8 cellular contexts compared by ENCODE assay signal in the genomic region with DNA sequence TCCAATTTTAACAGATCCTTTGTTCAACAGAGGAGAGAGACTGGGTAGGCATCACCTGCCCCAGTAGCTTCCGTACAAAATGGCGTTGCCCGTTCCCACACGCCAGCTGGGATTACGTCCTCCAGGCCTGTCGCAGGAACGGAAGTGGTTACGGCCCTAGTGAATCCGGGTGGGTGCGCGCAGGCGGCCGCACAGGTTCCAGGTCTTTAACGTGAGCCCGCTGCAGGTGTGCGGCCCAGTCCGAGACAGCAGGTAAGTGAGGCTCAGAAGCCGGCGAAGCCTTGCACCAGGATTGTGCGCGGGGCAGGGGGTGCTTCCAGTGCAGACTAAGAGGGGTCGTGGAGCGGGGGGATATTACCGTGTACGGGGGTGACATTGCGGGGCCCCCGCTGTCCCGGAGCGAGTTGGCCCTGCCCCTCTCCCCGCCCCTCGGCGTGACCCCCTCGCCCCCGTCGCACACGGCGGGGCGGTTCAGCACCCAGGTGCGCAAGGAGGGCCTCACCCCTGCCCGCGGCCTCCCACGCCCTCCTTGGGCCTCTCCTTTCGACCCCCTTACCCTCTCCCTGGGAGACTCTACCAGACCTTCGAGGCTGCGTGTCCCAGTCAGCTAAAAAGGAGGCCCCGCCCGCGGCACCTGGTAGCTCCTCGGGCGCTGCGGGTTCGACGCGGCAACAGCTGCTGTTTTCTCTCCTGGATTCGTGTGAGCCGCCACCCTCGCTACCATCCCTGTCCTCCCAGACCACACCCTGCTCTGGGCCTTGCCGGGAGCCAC. TPM values are rescaled to one million over a fixed set of nuclear protein-coding genes. Genes with fewer than 3 reads are reported as not detected.
DNase-seq lines count a peak whose midpoint lies in the region; ATAC-seq and TF ChIP-seq lines count a peak whose summit lies in the region.

A gene with protein sequence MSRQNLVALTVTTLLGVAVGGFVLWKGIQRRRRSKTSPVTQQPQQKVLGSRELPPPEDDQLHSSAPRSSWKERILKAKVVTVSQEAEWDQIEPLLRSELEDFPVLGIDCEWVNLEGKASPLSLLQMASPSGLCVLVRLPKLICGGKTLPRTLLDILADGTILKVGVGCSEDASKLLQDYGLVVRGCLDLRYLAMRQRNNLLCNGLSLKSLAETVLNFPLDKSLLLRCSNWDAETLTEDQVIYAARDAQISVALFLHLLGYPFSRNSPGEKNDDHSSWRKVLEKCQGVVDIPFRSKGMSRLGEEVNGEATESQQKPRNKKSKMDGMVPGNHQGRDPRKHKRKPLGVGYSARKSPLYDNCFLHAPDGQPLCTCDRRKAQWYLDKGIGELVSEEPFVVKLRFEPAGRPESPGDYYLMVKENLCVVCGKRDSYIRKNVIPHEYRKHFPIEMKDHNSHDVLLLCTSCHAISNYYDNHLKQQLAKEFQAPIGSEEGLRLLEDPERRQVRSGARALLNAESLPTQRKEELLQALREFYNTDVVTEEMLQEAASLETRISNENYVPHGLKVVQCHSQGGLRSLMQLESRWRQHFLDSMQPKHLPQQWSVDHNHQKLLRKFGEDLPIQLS (plus strand): TSS at position 159 of the 772 bp plus-strand sequence. CDS start 17,973 bp downstream, outside the sequence.

- H3K9me3 Mint-ChIP-seq in activated naive CD4-positive, alpha-beta T cell treated with anti-CD3 and anti-CD28 coated beads for 36 hours = no peaks in the 10 kb centered on the region

- H4K20me1 ChIP-seq in DND-41 (ENCODE audit: insufficient read depth, low read length) (no peaks in the 10 kb centered on the region), GM23248 (ENCODE audit: insufficient read depth) (no peaks in the 10 kb centered on the region)

- in situ Hi-C loops in GM23248 (cut with MboI) = no loop called here

- H2BK120ac ChIP-seq in neuronal stem cell (ENCODE audit: low read depth, low read length) = peak within 1 kb of the TSS; percentile 19

- H3K27ac ChIP-seq in DND-41 (ENCODE audit: low read length) = peak within 1 kb of the TSS; percentile 42
- H3K27ac ChIP-seq in GM23248 = no peak within 1 kb of the TSS
- peak within 1 kb of the TSS; percentile 50 for H3K27ac ChIP-seq in SJCRH30
- H3K27ac ChIP-seq in gastroesophageal sphincter = peak within 1 kb of the TSS; percentile 21 to 89 (median 82)
- H3K27ac ChIP-seq in neuronal stem cell (replicated peaks; ENCODE audit: low read length) = no peak within 1 kb of the TSS

- ATAC-seq in DND-41 (ENCODE audit: insufficient read depth, low read depth) (peak; percentile 91), gastroesophageal sphincter (peak; percentile 99)

- H3K14ac ChIP-seq in neuronal stem cell (ENCODE audit: low read length) = peak within 1 kb of the TSS; percentile 47

- H3K18ac ChIP-seq in neuronal stem cell (ENCODE audit: low read length) = peak within 1 kb of the TSS; percentile 96

- peak within 1 kb of the TSS; percentile 79 for H2BK5ac ChIP-seq in neuronal stem cell (ENCODE audit: low read length)

- H3K4me3 Mint-ChIP-seq in activated naive CD4-positive, alpha-beta T cell treated with anti-CD3 and anti-CD28 coated beads for 36 hours = peak within 1 kb of the TSS; percentile 93

- WGBS in GM23248 (ENCODE audit: low coverage in 1 of 2, low lambda C conversion rate in 2 of 2, missing lambda C conversion rate in 2 of 2), 2 experiments = 1 to 2% methylated on average over 33 to 57 of the region's 58 CpGs
- WGBS in gastroesophageal sphincter (ENCODE audit: low coverage in 1 of 2), 2 donors = 0% methylated on average over 16 to 17 of the region's 58 CpGs
- WGBS in neuronal stem cell (ENCODE audit: extremely low coverage in 2 of 2, insufficient read length in 2 of 2, insufficient replicate concordance in 1 of 2), 2 donors = no CpG with 5 or more reads among the region's 58 CpGs

- TF ChIP-seq CTCF in DND-41 (IDR thresholded peaks at IDR 0.05; ENCODE audit: borderline replicate concordance, extremely low read depth, low read length, poor library complexity, severe bottlenecking) (no peak), LNCaP clone FGC (IDR thresholded peaks at IDR 0.05; ENCODE audit: control insufficient read depth, extremely low read depth, insufficient read depth) (no peak), gastroesophageal sphincter (IDR thresholded peaks at IDR 0.05) (no peak), subcutaneous adipose tissue (IDR thresholded peaks at IDR 0.05; ENCODE audit: low read depth) (no peak)

- H3K27me3 ChIP-seq in DND-41 (ENCODE audit: insufficient read depth, low read length, poor library complexity) = peaks cover 13% of the 10 kb centered on the region
- no peaks in the 10 kb centered on the region for H3K27me3 ChIP-seq in GM23248 (replicated peaks; ENCODE audit: insufficient read depth)
- H3K27me3 ChIP-seq in SJCRH30 = no peaks in the 10 kb centered on the region
- no peaks in the 10 kb centered on the region for H3K27me3 ChIP-seq in gastroesophageal sphincter
- H3K27me3 ChIP-seq in neuronal stem cell (ENCODE audit: control insufficient read depth in 3 of 3, insufficient read depth in 3 of 3, low read depth in 1 of 3, low read length in 3 of 3) = no peaks in the 10 kb centered on the region

- peaks cover 23% of the 10 kb centered on the region for H3K4me1 Mint-ChIP-seq in activated naive CD4-positive, alpha-beta T cell treated with anti-CD3 and anti-CD28 coated beads for 36 hours (ENCODE audit: low read depth)

- H3K27ac Mint-ChIP-seq in activated naive CD4-positive, alpha-beta T cell treated with anti-CD3 and anti-CD28 coated beads for 36 hours = peak within 1 kb of the TSS; percentile 76

- H2AK5ac ChIP-seq in neuronal stem cell (ENCODE audit: low read depth, low read length) = no peak within 1 kb of the TSS

- no peak within 1 kb of the TSS for H4K91ac ChIP-seq in neuronal stem cell (ENCODE audit: low read depth, low read length, poor library complexity)

- H3K4me3 ChIP-seq in DND-41 (ENCODE audit: low read depth in 1 of 2, low read length in 2 of 2) = peak within 1 kb of the TSS; percentile 47 to 78; a peak in 3 of 4 replicates
- peak within 1 kb of the TSS; percentile 86 for H3K4me3 ChIP-seq in GM23248
- peak within 1 kb of the TSS; percentile 72 for H3K4me3 ChIP-seq in LNCaP clone FGC (ENCODE audit: low read depth, low read length)
- peak within 1 kb of the TSS; percentile 74 for H3K4me3 ChIP-seq in SJCRH30
- peak within 1 kb of the TSS; percentile 73 to 96 for H3K4me3 ChIP-seq in gastroesophageal sphincter
- peak within 1 kb of the TSS; percentile 91 to 99 for H3K4me3 ChIP-seq in neuronal stem cell (ENCODE audit: low read length in 2 of 2)

- no peak within 1 kb of the TSS for H2BK12ac ChIP-seq in neuronal stem cell (ENCODE audit: low read length)

- DNase-seq in DND-41 (peak; percentile 82), GM23248 (peak; percentile 86), LNCaP clone FGC (ENCODE audit: low read depth) (peak; percentile 92), SJCRH30 (peak; percentile 85 to 89), neuronal stem cell (ENCODE audit: low spot score) (peak; percentile 68)
- peak; percentile 91 for DNase-seq in activated naive CD4-positive, alpha-beta T cell treated with anti-CD3 and anti-CD28 coated beads for 36 hours

- H3K79me2 ChIP-seq in DND-41 (ENCODE audit: insufficient read depth, low read length) = no peaks in the 10 kb centered on the region
- peaks cover 35% of the 10 kb centered on the region for H3K79me2 ChIP-seq in GM23248 (ENCODE audit: insufficient read depth)

- no peaks in the 10 kb centered on the region for H3K27me3 Mint-ChIP-seq in activated naive CD4-positive, alpha-beta T cell treated with anti-CD3 and anti-CD28 coated beads for 36 hours (ENCODE audit: low read depth)

- TF ChIP-seq POLR2A in gastroesophageal sphincter (IDR thresholded peaks at IDR 0.05) = peak in 1 of 2 donors; percentile 29

- H2AFZ ChIP-seq in DND-41 (ENCODE audit: low read depth, low read length) (peak within 1 kb of the TSS; percentile 91), GM23248 (peak within 1 kb of the TSS; percentile 97), neuronal stem cell (ENCODE audit: low read length) (peak within 1 kb of the TSS; percentile 98)

- H3K79me1 ChIP-seq in neuronal stem cell (ENCODE audit: low read depth, low read length) = no peaks in the 10 kb centered on the region

- H4K8ac ChIP-seq in neuronal stem cell (ENCODE audit: low read depth, low read length) = peak within 1 kb of the TSS; percentile 6

- H3K9ac ChIP-seq in DND-41 (ENCODE audit: low read depth, low read length) = peak within 1 kb of the TSS; percentile 61
- H3K9ac ChIP-seq in GM23248 = peak within 1 kb of the TSS; percentile 86
- H3K9ac ChIP-seq in neuronal stem cell (ENCODE audit: low read depth, low read length, poor library complexity) = peak within 1 kb of the TSS; percentile 84

- no peak within 1 kb of the TSS for H3K4ac ChIP-seq in neuronal stem cell (ENCODE audit: low read length)

- CTCF ChIA-PET in activated naive CD4-positive, alpha-beta T cell treated with anti-CD3 and anti-CD28 coated beads for 36 hours (lab: Charles Lee) = interaction anchor here (1.2 to 2.0 kb wide), 3 partner anchors 41 to 62 kb away, joined by 3 to 11 read pairs (median 6); no protein-coding TSS in a partner anchor

- intact Hi-C loops in activated naive CD4-positive, alpha-beta T cell treated with anti-CD3 and anti-CD28 coated beads for 36 hours (cut with micrococcal nuclease) = loop anchor here (1.0 to 10.0 kb wide), 5 partner anchors 38 to 1374 kb away; a partner anchor contains a TSS

- TF ChIP-seq EP300 in gastroesophageal sphincter (IDR thresholded peaks at IDR 0.05) = no peak

- H3K4me1 ChIP-seq in DND-41 (ENCODE audit: insufficient read depth, low read length) = peaks cover 27% of the 10 kb centered on the region; the same call in 1 of the 2 replicates
- H3K4me1 ChIP-seq in GM23248 (ENCODE audit: insufficient read depth) = peaks cover 7% of the 10 kb centered on the region; the same call in 1 of the 2 replicates
- no peaks in the 10 kb centered on the region for H3K4me1 ChIP-seq in SJCRH30
- peaks cover 0 to 22% (median 0%) of the 10 kb centered on the region in 3 donors for H3K4me1 ChIP-seq in gastroesophageal sphincter
- no peaks in the 10 kb centered on the region for H3K4me1 ChIP-seq in neuronal stem cell (ENCODE audit: control insufficient read depth in 2 of 2, insufficient read depth in 1 of 2, low read depth in 1 of 2, low read length in 2 of 2)

- H3K9me2 ChIP-seq in GM23248 (ENCODE audit: insufficient read depth) = no peaks in the 10 kb centered on the region

- H3K36me3 Mint-ChIP-seq in activated naive CD4-positive, alpha-beta T cell treated with anti-CD3 and anti-CD28 coated beads for 36 hours (ENCODE audit: low read depth) = no peaks in the 10 kb centered on the region

- H2BK15ac ChIP-seq in neuronal stem cell (ENCODE audit: low read length) = peak within 1 kb of the TSS; percentile 71

- H3K4me2 ChIP-seq in DND-41 (ENCODE audit: insufficient read depth, low read length) (peak within 1 kb of the TSS; percentile 74), GM23248 (ENCODE audit: unreplicated experiment) (peak within 1 kb of the TSS; percentile 76), neuronal stem cell (ENCODE audit: insufficient read depth, low read length, poor library complexity, severe bottlenecking) (peak within 1 kb of the TSS; percentile 78)

- peak within 1 kb of the TSS; percentile 67 for H3K23ac ChIP-seq in neuronal stem cell (ENCODE audit: low read depth, low read length, poor library complexity)

- peaks cover 5% of the 10 kb centered on the region; the same call in 1 of the 2 replicates for H3F3A ChIP-seq in GM23248 (ENCODE audit: insufficient read depth)

- H3K9me3 ChIP-seq in DND-41 (ENCODE audit: insufficient read depth, low read length, severe bottlenecking) = no peaks in the 10 kb centered on the region
- no peaks in the 10 kb centered on the region for H3K9me3 ChIP-seq in GM23248 (ENCODE audit: low read depth)
- H3K9me3 ChIP-seq in SJCRH30 (replicated peaks) = no peaks in the 10 kb centered on the region
- H3K9me3 ChIP-seq in gastroesophageal sphincter = no peaks in the 10 kb centered on the region
- no peaks in the 10 kb centered on the region for H3K9me3 ChIP-seq in neuronal stem cell (replicated peaks in 1 of 2; ENCODE audit: control insufficient read depth in 2 of 2, insufficient read depth in 1 of 2, low read depth in 1 of 2, low read length in 2 of 2)

- no peaks in the 10 kb centered on the region for H3K36me3 ChIP-seq in DND-41 (ENCODE audit: insufficient read depth, low read length)
- no peaks in the 10 kb centered on the region for H3K36me3 ChIP-seq in GM23248 (ENCODE audit: low read depth)
- H3K36me3 ChIP-seq in SJCRH30 = no peaks in the 10 kb centered on the region
- no peaks in the 10 kb centered on the region for H3K36me3 ChIP-seq in gastroesophageal sphincter
- H3K36me3 ChIP-seq in neuronal stem cell (replicated peaks in 1 of 2; ENCODE audit: control insufficient read depth in 2 of 2, insufficient read depth in 2 of 2, low read length in 2 of 2) = no peaks in the 10 kb centered on the region

RNA-seq across cellular contexts. Expression of the gene that starts here (rescaled TPM):
- total RNA-seq in GM23248 (2014; rRNA removed; shearing (Covaris generic)) = 10.9 and 17.3 TPM in 2 replicates
- polyA plus RNA-seq in GM23248 (2016; fragmentation: Nextera tagmentation; extraction: Ambion mirVana) = 19.6 and 20.1 TPM in 2 replicates
- total RNA-seq in SJCRH30 (2014; rRNA removed; shearing (Covaris generic)) = 9.8 and 10.0 TPM in 2 replicates
- total RNA-seq in activated naive CD4-positive, alpha-beta T cell treated with anti-CD3 and anti-CD28 coated beads for 36 hours = 10 to 100 TPM; 11.8 to 12.7 TPM
- 10 to 100 TPM; 16.7 to 37.1 (median 25.8) TPM for total RNA-seq in gastroesophageal sphincter
- 11.0 TPM for polyA plus RNA-seq in neuronal stem cell (2013, experiment 1 of 2)
- polyA plus RNA-seq in neuronal stem cell (2013, experiment 2 of 2) = 11.9 TPM
- 10 to 100 TPM; 18.2 to 22.0 (median 21.1) TPM for total RNA-seq in subcutaneous adipose tissue

Comparison
In these comparisons a context has a peak if more than half of its experiments do, and no peak if none do; other contexts are left out.
1. H3K27ac ChIP-seq: peak in DND-41 (single experiment), SJCRH30 (single experiment) and gastroesophageal sphincter (4 of 4); none in GM23248 (single experiment) and neuronal stem cell (single experiment).
2. Peak in every context shown above with its lines, with median percentiles within 50 percentile points of each other: DNase-seq, H2AFZ ChIP-seq, H3K4me2 ChIP-seq, H3K4me3 ChIP-seq and H3K9ac ChIP-seq.